In the genomic region with DNA sequence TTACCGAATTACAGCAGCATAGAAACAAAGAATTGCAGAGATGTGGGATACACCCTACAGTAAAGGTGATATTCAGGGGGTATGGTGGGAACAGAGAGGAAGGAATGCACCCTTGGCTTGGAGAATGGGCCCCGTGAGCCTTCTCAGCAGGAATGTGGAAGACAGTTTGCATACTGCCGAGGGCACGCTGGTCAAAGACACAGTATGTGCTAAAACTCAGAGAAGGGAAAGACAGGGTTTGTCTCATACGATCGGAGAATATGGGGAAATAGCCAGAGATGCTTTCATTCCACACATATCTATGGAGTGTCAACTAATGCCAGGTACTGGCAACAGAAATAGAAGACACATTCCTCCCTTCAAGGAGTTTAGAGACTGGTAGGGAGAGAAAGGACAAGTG, we compare ENCODE assay signal across 16 cellular contexts. TPM values are rescaled to one million over a fixed set of nuclear protein-coding genes. Genes with fewer than 3 reads are reported as not detected.
DNase-seq lines count a peak whose midpoint lies in the region; ATAC-seq and TF ChIP-seq lines count a peak whose summit lies in the region.
"Had no signal": no experiment of that assay in that cellular context is flagged by ENCODE, and none has a peak within 500 bp of the region (broad histone marks: within the 10 kb centered on the region; RNA-seq: fewer than 3 reads in every experiment).

No MANE protein-coding gene starts in this region.

- H3K27ac ChIP-seq in OCI-LY1 (ENCODE audit: low read depth, low read length, poor library complexity, severe bottlenecking) (peak overlapping the region; percentile 83), sigmoid colon (peak overlapping the region in 2 of 4 donors; percentile 74 to 76), right lobe of liver (no peak overlapping the region)
- H3K27ac ChIP-seq in effector memory CD4-positive, alpha-beta T cell (ENCODE audit: insufficient read depth, low read length, poor library complexity, severe bottlenecking), result peak overlapping the region; percentile 60
- H3K27ac ChIP-seq: RWPE1 had no signal

- TF ChIP-seq POLR2A in sigmoid colon (IDR thresholded peaks at IDR 0.05) (no peak), right lobe of liver (IDR thresholded peaks at IDR 0.05) (no peak)

- POLR2A ChIA-PET in activated CD4-positive, alpha-beta T cell treated with anti-CD3 and anti-CD28 coated beads for 36 hours (lab: Charles Lee), result no interaction called here

- H3K4me2 ChIP-seq in OCI-LY1 (ENCODE audit: low read length) (peak overlapping the region; percentile 1; the same call in 1 of the 2 replicates), skeletal muscle satellite cell (ENCODE audit: low read length) (peak overlapping the region; percentile 12)

- no peaks in the 10 kb centered on the region for H3K27me3 Mint-ChIP-seq in activated CD4-positive, alpha-beta T cell treated with anti-CD3 and anti-CD28 coated beads for 36 hours

- no peaks in the 10 kb centered on the region for H3K36me3 ChIP-seq in OCI-LY1 (ENCODE audit: insufficient read depth, low read length)
- no peaks in the 10 kb centered on the region for H3K36me3 ChIP-seq in effector memory CD4-positive, alpha-beta T cell (ENCODE audit: control insufficient read depth, insufficient read depth, low read length)
- H3K36me3 ChIP-seq in skeletal muscle satellite cell (ENCODE audit: insufficient read depth, low read length), result peaks cover 5% of the 10 kb centered on the region
- H3K36me3 ChIP-seq in sigmoid colon, result no peaks in the 10 kb centered on the region
- no peaks in the 10 kb centered on the region for H3K36me3 ChIP-seq in right lobe of liver
- H3K36me3 ChIP-seq: gastrocnemius medialis, tibial nerve had no signal

- 80 to 82% methylated on average over 6 of the region's 6 CpGs for WGBS in sigmoid colon, 2 donors
- 50% methylated on average over 6 of the region's 6 CpGs for WGBS in right lobe of liver (ENCODE audit: insufficient coverage, low coverage, low lambda C conversion rate, missing lambda C conversion rate)

- H3K9me3 ChIP-seq in OCI-LY1 (ENCODE audit: low read length) (no peaks in the 10 kb centered on the region), skeletal muscle satellite cell (replicated peaks; ENCODE audit: low read length) (no peaks in the 10 kb centered on the region), sigmoid colon (no peaks in the 10 kb centered on the region), right lobe of liver (no peaks in the 10 kb centered on the region)
- no peaks in the 10 kb centered on the region for H3K9me3 ChIP-seq in effector memory CD4-positive, alpha-beta T cell (ENCODE audit: control insufficient read depth, low read length)
- H3K9me3 ChIP-seq: gastrocnemius medialis, tibial nerve had no signal

- no peaks in the 10 kb centered on the region for H3F3A ChIP-seq in OCI-LY1 (ENCODE audit: insufficient read depth, low read length)

- no peaks in the 10 kb centered on the region for H4K20me1 ChIP-seq in OCI-LY1 (ENCODE audit: insufficient read depth, low read length)

- peak overlapping the region; percentile 80 for H3K27ac Mint-ChIP-seq in activated CD4-positive, alpha-beta T cell treated with anti-CD3 and anti-CD28 coated beads for 36 hours

- no peaks in the 10 kb centered on the region for H3K79me2 ChIP-seq in OCI-LY1 (ENCODE audit: insufficient read depth, low read length)

- H3K36me3 Mint-ChIP-seq in activated CD4-positive, alpha-beta T cell treated with anti-CD3 and anti-CD28 coated beads for 36 hours (ENCODE audit: low read depth), result peaks cover 3% of the 10 kb centered on the region

- no peak for ATAC-seq in activated CD4-positive, alpha-beta T cell treated with anti-CD3 and anti-CD28 coated beads for 36 hours
- no peak for ATAC-seq in right lobe of liver
- ATAC-seq: gastrocnemius medialis had no signal

- CTCF ChIA-PET in activated CD4-positive, alpha-beta T cell treated with anti-CD3 and anti-CD28 coated beads for 36 hours (lab: Charles Lee), result interaction anchor here (1.4 kb wide), 1 partner anchor 36 kb away, joined by 5 read pairs; no protein-coding TSS in a partner anchor

- H3K27me3 ChIP-seq in OCI-LY1 (ENCODE audit: insufficient read depth, low read length), result no peaks in the 10 kb centered on the region
- H3K27me3 ChIP-seq in effector memory CD4-positive, alpha-beta T cell (replicated peaks; ENCODE audit: control insufficient read depth, insufficient read depth, low read length, poor library complexity, severe bottlenecking), result no peaks in the 10 kb centered on the region
- H3K27me3 ChIP-seq in skeletal muscle satellite cell (ENCODE audit: control insufficient read depth, insufficient read depth, low read length), result no peaks in the 10 kb centered on the region
- H3K27me3 ChIP-seq in sigmoid colon, result no peaks in the 10 kb centered on the region
- no peaks in the 10 kb centered on the region for H3K27me3 ChIP-seq in right lobe of liver
- H3K27me3 ChIP-seq: gastrocnemius medialis, tibial nerve had no signal

- no peaks in the 10 kb centered on the region for H3K9me2 ChIP-seq in OCI-LY1 (ENCODE audit: low read depth, low read length)

- no peak overlapping the region for H2AFZ ChIP-seq in OCI-LY1 (ENCODE audit: low read length)

- intact Hi-C loops in activated CD4-positive, alpha-beta T cell treated with anti-CD3 and anti-CD28 coated beads for 36 hours (cut with DNase I, micrococcal nuclease), result no loop called here
- intact Hi-C loops in sigmoid colon (cut with DNase I) (no loop called here), right lobe of liver (cut with DNase I) (no loop called here)

- H3K9me3 Mint-ChIP-seq in activated CD4-positive, alpha-beta T cell treated with anti-CD3 and anti-CD28 coated beads for 36 hours (ENCODE audit: low read depth), result no peaks in the 10 kb centered on the region

- no peak for TF ChIP-seq CTCF in OCI-LY1 (IDR thresholded peaks at IDR 0.05; ENCODE audit: low read length)
- no peak for TF ChIP-seq CTCF in sigmoid colon (IDR thresholded peaks at IDR 0.05)
- no peak for TF ChIP-seq CTCF in right lobe of liver (IDR thresholded peaks at IDR 0.05)

- no peak for DNase-seq in activated CD4-positive, alpha-beta T cell treated with anti-CD3 and anti-CD28 coated beads for 36 hours
- DNase-seq in activated CD4-positive, alpha-beta T cell treated with anti-CD3 and anti-CD28 coated beads for 48 hours, result no peak
- no peak for DNase-seq in effector memory CD4-positive, alpha-beta T cell
- no peak for DNase-seq in anterior cingulate cortex (lab: John Stamatoyannopoulos, UW)
- no peak for DNase-seq in sigmoid colon
- DNase-seq in right lobe of liver, result no peak
- DNase-seq: 8988T; activated CD4-positive, alpha-beta T cell treated with anti-CD3 and anti-CD28 coated beads for 1 hour; gastrocnemius medialis; GF-D8; MM.1S; NCI-H2081 treated with DMSO at 0.1 percent for 48 hours had no signal

- peaks cover 79% of the 10 kb centered on the region for H3K4me1 Mint-ChIP-seq in activated CD4-positive, alpha-beta T cell treated with anti-CD3 and anti-CD28 coated beads for 36 hours

- TF ChIP-seq EP300 in sigmoid colon (IDR thresholded peaks at IDR 0.05), result no peak

- H3K4me3 ChIP-seq in OCI-LY1 (ENCODE audit: low read depth, low read length, poor library complexity, severe bottlenecking) (no peak overlapping the region), skeletal muscle satellite cell (ENCODE audit: low read length) (no peak overlapping the region), sigmoid colon (no peak overlapping the region), right lobe of liver (no peak overlapping the region)
- H3K4me3 ChIP-seq in effector memory CD4-positive, alpha-beta T cell (ENCODE audit: insufficient read depth, low read depth, low read length, poor library complexity, severe bottlenecking), result no peak overlapping the region
- H3K4me3 ChIP-seq: gastrocnemius medialis, tibial nerve had no signal

- no peak overlapping the region for H3K4me3 Mint-ChIP-seq in activated CD4-positive, alpha-beta T cell treated with anti-CD3 and anti-CD28 coated beads for 36 hours

- H3K9ac ChIP-seq in OCI-LY1 (ENCODE audit: low read length) (peak overlapping the region; percentile 58; the same call in 1 of the 2 replicates), skeletal muscle satellite cell (ENCODE audit: low read depth, low read length) (peak overlapping the region; percentile 73)

- H3K4me1 ChIP-seq in OCI-LY1 (ENCODE audit: insufficient read depth, low read length, severe bottlenecking) (peaks cover 77% of the 10 kb centered on the region), skeletal muscle satellite cell (ENCODE audit: control insufficient read depth, insufficient read depth, low read length) (peaks cover 27% of the 10 kb centered on the region), sigmoid colon (peaks cover 0 to 26% (median 25%) of the 10 kb centered on the region in 4 donors), right lobe of liver (no peaks in the 10 kb centered on the region)
- H3K4me1 ChIP-seq in effector memory CD4-positive, alpha-beta T cell (ENCODE audit: control insufficient read depth, insufficient read depth, low read length, poor library complexity, severe bottlenecking), result peaks cover 43% of the 10 kb centered on the region

RNA-seq across cellular contexts. Expression of a gene that starts 36.9 kb away (rescaled TPM):
- total RNA-seq in activated CD4-positive, alpha-beta T cell treated with anti-CD3 and anti-CD28 coated beads for 36 hours, result 10 to 100 TPM; 16.2 to 20.1 TPM
- 21.0 and 24.6 TPM in 2 replicates for total RNA-seq in skeletal muscle satellite cell (2012; rRNA removed)
- total RNA-seq in sigmoid colon (10 to 100 TPM in 1 of 4 donors, 1 to 10 TPM in 3; 2.0 to 12.9 (median 2.2) TPM), right lobe of liver (10 to 100 TPM in 1 of 6 experiments, 1 to 10 TPM in 5; 1.7 to 10.5 (median 2.4) TPM)
- 1 to 10 TPM; 1.4 to 3.2 (median 1.8) TPM for polyA plus RNA-seq in sigmoid colon

Comparison
In these comparisons a context has a peak if more than half of its experiments do, and no peak if none do; other contexts are left out.
1. H3K27ac ChIP-seq: peak in OCI-LY1 (single experiment) and effector memory CD4-positive, alpha-beta T cell (single experiment); none in right lobe of liver (0 of 3).